Comparison of ENCODE assay signal across 1 cellular context in the genomic region with DNA sequence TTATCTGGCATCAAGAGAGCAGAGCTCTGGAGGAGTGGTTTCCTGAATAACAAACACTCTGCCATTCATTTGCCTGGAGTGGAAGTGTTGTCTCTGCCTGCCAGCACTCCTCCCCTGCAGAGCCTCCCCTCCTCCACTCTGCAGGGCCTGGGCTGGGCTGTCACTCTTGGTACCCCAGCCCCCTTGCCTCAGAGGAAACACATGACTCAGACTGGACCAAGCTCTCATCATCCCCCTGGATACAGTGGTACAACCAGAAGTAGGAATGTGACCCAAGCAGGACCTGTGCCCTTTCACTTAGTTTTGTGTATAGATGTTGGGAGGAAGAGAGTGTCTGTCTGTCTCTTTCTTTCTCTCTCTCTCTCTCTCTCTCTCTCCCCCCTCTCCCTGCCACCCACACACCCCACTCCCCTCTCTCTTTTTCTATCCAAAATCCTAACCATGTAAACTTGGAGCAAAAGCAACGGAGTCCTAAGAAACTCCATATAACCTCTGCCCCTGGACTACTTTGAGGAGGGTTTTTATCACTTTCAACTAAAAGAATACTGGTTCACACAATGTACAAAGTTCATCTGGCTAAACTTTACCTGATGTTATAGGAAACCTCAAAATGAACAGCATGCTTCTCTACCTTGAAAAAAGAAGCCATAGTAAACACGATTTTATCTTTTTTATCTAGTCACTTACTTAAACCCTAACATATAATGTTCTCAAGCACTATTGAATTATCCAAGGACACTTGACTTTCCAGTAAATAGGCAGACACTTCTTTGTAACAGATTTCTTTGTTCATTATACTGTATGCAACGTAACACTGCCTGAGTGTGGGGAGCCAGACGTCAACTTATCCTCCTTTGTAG.
TF ChIP-seq lines count a peak whose summit lies in the region.

No MANE protein-coding gene starts in this region.

TF ChIP-seq in HEK293, 187 proteins besides CTCF, POLR2A, EP300 and RAD21 (continued from another document and continues in another):
- TF ChIP-seq PRDM1 (tag by site-specific recombination; IDR thresholded peaks at IDR 0.05), result peak; percentile 45; the same call in 1 of the 2 replicates
- TF ChIP-seq ZNF416 (tag by site-specific recombination; IDR thresholded peaks at IDR 0.05), result no peak
- no peak for TF ChIP-seq ZNF433 (tag by site-specific recombination; IDR thresholded peaks at IDR 0.05; ENCODE audit: low read depth)
- TF ChIP-seq, protein P1, sequence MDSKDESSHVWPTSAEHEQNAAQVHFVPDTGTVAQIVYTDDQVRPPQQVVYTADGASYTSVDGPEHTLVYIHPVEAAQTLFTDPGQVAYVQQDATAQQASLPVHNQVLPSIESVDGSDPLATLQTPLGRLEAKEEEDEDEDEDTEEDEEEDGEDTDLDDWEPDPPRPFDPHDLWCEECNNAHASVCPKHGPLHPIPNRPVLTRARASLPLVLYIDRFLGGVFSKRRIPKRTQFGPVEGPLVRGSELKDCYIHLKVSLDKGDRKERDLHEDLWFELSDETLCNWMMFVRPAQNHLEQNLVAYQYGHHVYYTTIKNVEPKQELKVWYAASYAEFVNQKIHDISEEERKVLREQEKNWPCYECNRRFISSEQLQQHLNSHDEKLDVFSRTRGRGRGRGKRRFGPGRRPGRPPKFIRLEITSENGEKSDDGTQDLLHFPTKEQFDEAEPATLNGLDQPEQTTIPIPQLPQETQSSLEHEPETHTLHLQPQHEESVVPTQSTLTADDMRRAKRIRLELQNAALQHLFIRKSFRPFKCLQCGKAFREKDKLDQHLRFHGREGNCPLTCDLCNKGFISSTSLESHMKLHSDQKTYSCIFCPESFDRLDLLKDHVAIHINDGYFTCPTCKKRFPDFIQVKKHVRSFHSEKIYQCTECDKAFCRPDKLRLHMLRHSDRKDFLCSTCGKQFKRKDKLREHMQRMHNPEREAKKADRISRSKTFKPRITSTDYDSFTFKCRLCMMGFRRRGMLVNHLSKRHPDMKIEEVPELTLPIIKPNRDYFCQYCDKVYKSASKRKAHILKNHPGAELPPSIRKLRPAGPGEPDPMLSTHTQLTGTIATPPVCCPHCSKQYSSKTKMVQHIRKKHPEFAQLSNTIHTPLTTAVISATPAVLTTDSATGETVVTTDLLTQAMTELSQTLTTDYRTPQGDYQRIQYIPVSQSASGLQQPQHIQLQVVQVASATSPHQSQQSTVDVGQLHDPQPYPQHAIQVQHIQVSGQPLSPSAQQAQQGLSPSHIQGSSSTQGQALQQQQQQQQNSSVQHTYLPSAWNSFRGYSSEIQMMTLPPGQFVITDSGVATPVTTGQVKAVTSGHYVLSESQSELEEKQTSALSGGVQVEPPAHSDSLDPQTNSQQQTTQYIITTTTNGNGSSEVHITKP (tag by site-specific recombination; IDR thresholded peaks at IDR 0.05), result peak; percentile 92
- no peak for TF ChIP-seq ZNF292 (tag by site-specific recombination; IDR thresholded peaks at IDR 0.05; ENCODE audit: borderline replicate concordance, low read depth)
- TF ChIP-seq ZNF266 (tag by site-specific recombination; IDR thresholded peaks at IDR 0.05; ENCODE audit: low read depth), result no peak
- TF ChIP-seq ZNF623 (tag by site-specific recombination; IDR thresholded peaks at IDR 0.05), result no peak
- TF ChIP-seq REPIN1 (tag by site-specific recombination; IDR thresholded peaks at IDR 0.05; ENCODE audit: low read depth), result no peak
- TF ChIP-seq, protein P2, sequence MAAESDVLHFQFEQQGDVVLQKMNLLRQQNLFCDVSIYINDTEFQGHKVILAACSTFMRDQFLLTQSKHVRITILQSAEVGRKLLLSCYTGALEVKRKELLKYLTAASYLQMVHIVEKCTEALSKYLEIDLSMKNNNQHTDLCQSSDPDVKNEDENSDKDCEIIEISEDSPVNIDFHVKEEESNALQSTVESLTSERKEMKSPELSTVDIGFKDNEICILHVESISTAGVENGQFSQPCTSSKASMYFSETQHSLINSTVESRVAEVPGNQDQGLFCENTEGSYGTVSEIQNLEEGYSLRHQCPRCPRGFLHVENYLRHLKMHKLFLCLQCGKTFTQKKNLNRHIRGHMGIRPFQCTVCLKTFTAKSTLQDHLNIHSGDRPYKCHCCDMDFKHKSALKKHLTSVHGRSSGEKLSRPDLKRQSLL (tag by site-specific recombination; IDR thresholded peaks at IDR 0.05), result no peak
- TF ChIP-seq HOXA7 (CRISPR knock-in tag; IDR thresholded peaks at IDR 0.05; ENCODE audit: borderline replicate concordance), result no peak
- TF ChIP-seq, protein P3, sequence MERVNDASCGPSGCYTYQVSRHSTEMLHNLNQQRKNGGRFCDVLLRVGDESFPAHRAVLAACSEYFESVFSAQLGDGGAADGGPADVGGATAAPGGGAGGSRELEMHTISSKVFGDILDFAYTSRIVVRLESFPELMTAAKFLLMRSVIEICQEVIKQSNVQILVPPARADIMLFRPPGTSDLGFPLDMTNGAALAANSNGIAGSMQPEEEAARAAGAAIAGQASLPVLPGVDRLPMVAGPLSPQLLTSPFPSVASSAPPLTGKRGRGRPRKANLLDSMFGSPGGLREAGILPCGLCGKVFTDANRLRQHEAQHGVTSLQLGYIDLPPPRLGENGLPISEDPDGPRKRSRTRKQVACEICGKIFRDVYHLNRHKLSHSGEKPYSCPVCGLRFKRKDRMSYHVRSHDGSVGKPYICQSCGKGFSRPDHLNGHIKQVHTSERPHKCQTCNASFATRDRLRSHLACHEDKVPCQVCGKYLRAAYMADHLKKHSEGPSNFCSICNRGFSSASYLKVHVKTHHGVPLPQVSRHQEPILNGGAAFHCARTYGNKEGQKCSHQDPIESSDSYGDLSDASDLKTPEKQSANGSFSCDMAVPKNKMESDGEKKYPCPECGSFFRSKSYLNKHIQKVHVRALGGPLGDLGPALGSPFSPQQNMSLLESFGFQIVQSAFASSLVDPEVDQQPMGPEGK (tag by site-specific recombination; IDR thresholded peaks at IDR 0.05), result peak; percentile 88
- TF ChIP-seq, protein P4, sequence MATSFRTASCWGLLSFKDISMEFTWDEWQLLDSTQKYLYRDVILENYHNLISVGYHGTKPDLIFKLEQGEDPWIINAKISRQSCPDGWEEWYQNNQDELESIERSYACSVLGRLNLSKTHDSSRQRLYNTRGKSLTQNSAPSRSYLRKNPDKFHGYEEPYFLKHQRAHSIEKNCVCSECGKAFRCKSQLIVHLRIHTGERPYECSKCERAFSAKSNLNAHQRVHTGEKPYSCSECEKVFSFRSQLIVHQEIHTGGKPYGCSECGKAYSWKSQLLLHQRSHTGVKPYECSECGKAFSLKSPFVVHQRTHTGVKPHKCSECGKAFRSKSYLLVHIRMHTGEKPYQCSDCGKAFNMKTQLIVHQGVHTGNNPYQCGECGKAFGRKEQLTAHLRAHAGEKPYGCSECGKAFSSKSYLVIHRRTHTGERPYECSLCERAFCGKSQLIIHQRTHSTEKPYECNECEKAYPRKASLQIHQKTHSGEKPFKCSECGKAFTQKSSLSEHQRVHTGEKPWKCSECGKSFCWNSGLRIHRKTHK (tag by site-specific recombination; IDR thresholded peaks at IDR 0.05), result no peak
- TF ChIP-seq ZNF544 (tag by site-specific recombination; IDR thresholded peaks at IDR 0.05), result no peak
- TF ChIP-seq ZSCAN16 (tag by site-specific recombination; IDR thresholded peaks at IDR 0.05), result no peak
- TF ChIP-seq ZNF837 (tag by site-specific recombination; IDR thresholded peaks at IDR 0.05), result no peak
- TF ChIP-seq ZNF175 (tag by site-specific recombination; IDR thresholded peaks at IDR 0.05), result no peak
- peak; percentile 88; the same call in 1 of the 2 replicates for TF ChIP-seq ZBTB17 (tag by site-specific recombination; IDR thresholded peaks at IDR 0.05)
- peak; percentile 51; the same call in 1 of the 2 replicates for TF ChIP-seq ZNF24 (tag by site-specific recombination; IDR thresholded peaks at IDR 0.05)
- TF ChIP-seq, protein P5, sequence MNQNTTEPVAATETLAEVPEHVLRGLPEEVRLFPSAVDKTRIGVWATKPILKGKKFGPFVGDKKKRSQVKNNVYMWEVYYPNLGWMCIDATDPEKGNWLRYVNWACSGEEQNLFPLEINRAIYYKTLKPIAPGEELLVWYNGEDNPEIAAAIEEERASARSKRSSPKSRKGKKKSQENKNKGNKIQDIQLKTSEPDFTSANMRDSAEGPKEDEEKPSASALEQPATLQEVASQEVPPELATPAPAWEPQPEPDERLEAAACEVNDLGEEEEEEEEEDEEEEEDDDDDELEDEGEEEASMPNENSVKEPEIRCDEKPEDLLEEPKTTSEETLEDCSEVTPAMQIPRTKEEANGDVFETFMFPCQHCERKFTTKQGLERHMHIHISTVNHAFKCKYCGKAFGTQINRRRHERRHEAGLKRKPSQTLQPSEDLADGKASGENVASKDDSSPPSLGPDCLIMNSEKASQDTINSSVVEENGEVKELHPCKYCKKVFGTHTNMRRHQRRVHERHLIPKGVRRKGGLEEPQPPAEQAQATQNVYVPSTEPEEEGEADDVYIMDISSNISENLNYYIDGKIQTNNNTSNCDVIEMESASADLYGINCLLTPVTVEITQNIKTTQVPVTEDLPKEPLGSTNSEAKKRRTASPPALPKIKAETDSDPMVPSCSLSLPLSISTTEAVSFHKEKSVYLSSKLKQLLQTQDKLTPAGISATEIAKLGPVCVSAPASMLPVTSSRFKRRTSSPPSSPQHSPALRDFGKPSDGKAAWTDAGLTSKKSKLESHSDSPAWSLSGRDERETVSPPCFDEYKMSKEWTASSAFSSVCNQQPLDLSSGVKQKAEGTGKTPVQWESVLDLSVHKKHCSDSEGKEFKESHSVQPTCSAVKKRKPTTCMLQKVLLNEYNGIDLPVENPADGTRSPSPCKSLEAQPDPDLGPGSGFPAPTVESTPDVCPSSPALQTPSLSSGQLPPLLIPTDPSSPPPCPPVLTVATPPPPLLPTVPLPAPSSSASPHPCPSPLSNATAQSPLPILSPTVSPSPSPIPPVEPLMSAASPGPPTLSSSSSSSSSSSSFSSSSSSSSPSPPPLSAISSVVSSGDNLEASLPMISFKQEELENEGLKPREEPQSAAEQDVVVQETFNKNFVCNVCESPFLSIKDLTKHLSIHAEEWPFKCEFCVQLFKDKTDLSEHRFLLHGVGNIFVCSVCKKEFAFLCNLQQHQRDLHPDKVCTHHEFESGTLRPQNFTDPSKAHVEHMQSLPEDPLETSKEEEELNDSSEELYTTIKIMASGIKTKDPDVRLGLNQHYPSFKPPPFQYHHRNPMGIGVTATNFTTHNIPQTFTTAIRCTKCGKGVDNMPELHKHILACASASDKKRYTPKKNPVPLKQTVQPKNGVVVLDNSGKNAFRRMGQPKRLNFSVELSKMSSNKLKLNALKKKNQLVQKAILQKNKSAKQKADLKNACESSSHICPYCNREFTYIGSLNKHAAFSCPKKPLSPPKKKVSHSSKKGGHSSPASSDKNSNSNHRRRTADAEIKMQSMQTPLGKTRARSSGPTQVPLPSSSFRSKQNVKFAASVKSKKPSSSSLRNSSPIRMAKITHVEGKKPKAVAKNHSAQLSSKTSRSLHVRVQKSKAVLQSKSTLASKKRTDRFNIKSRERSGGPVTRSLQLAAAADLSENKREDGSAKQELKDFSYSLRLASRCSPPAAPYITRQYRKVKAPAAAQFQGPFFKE (tag by site-specific recombination; IDR thresholded peaks at IDR 0.05; ENCODE audit: borderline replicate concordance), result no peak
- peak; percentile 43; the same call in 1 of the 2 replicates for TF ChIP-seq ZXDB (tag by site-specific recombination; IDR thresholded peaks at IDR 0.05)
- TF ChIP-seq ZNF121 (tag by site-specific recombination; IDR thresholded peaks at IDR 0.05), result no peak
- no peak for TF ChIP-seq YY1 (tag by site-specific recombination; IDR thresholded peaks at IDR 0.05)
- TF ChIP-seq ZNF112 (tag by site-specific recombination; IDR thresholded peaks at IDR 0.05), result no peak
- TF ChIP-seq, protein P6, sequence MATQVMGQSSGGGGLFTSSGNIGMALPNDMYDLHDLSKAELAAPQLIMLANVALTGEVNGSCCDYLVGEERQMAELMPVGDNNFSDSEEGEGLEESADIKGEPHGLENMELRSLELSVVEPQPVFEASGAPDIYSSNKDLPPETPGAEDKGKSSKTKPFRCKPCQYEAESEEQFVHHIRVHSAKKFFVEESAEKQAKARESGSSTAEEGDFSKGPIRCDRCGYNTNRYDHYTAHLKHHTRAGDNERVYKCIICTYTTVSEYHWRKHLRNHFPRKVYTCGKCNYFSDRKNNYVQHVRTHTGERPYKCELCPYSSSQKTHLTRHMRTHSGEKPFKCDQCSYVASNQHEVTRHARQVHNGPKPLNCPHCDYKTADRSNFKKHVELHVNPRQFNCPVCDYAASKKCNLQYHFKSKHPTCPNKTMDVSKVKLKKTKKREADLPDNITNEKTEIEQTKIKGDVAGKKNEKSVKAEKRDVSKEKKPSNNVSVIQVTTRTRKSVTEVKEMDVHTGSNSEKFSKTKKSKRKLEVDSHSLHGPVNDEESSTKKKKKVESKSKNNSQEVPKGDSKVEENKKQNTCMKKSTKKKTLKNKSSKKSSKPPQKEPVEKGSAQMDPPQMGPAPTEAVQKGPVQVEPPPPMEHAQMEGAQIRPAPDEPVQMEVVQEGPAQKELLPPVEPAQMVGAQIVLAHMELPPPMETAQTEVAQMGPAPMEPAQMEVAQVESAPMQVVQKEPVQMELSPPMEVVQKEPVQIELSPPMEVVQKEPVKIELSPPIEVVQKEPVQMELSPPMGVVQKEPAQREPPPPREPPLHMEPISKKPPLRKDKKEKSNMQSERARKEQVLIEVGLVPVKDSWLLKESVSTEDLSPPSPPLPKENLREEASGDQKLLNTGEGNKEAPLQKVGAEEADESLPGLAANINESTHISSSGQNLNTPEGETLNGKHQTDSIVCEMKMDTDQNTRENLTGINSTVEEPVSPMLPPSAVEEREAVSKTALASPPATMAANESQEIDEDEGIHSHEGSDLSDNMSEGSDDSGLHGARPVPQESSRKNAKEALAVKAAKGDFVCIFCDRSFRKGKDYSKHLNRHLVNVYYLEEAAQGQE (tag by site-specific recombination; IDR thresholded peaks at IDR 0.05), result no peak
- TF ChIP-seq KLF16 (tag by site-specific recombination; IDR thresholded peaks at IDR 0.05), result no peak
- TF ChIP-seq, protein P7, sequence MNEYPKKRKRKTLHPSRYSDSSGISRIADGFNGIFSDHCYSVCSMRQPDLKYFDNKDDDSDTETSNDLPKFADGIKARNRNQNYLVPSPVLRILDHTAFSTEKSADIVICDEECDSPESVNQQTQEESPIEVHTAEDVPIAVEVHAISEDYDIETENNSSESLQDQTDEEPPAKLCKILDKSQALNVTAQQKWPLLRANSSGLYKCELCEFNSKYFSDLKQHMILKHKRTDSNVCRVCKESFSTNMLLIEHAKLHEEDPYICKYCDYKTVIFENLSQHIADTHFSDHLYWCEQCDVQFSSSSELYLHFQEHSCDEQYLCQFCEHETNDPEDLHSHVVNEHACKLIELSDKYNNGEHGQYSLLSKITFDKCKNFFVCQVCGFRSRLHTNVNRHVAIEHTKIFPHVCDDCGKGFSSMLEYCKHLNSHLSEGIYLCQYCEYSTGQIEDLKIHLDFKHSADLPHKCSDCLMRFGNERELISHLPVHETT (tag by site-specific recombination; IDR thresholded peaks at IDR 0.05), result no peak
- TF ChIP-seq ZNF302 (tag by site-specific recombination; IDR thresholded peaks at IDR 0.05; ENCODE audit: low read depth), result no peak
- TF ChIP-seq ZNF501 (tag by site-specific recombination; IDR thresholded peaks at IDR 0.05), result no peak
- TF ChIP-seq, protein P8, sequence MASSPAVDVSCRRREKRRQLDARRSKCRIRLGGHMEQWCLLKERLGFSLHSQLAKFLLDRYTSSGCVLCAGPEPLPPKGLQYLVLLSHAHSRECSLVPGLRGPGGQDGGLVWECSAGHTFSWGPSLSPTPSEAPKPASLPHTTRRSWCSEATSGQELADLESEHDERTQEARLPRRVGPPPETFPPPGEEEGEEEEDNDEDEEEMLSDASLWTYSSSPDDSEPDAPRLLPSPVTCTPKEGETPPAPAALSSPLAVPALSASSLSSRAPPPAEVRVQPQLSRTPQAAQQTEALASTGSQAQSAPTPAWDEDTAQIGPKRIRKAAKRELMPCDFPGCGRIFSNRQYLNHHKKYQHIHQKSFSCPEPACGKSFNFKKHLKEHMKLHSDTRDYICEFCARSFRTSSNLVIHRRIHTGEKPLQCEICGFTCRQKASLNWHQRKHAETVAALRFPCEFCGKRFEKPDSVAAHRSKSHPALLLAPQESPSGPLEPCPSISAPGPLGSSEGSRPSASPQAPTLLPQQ (tag by site-specific recombination; IDR thresholded peaks at IDR 0.05), result peak; percentile 61; the same call in 1 of the 2 replicates
- peak; percentile 77 for TF ChIP-seq TRIM28 (IDR thresholded peaks at IDR 0.05; ENCODE audit: borderline replicate concordance, low read length)
- TF ChIP-seq ZNF660 (tag by site-specific recombination; IDR thresholded peaks at IDR 0.05), result peak; percentile 29; the same call in 1 of the 2 replicates
